Comparison of ENCODE assay signal across 2 cellular contexts in the genomic region with DNA sequence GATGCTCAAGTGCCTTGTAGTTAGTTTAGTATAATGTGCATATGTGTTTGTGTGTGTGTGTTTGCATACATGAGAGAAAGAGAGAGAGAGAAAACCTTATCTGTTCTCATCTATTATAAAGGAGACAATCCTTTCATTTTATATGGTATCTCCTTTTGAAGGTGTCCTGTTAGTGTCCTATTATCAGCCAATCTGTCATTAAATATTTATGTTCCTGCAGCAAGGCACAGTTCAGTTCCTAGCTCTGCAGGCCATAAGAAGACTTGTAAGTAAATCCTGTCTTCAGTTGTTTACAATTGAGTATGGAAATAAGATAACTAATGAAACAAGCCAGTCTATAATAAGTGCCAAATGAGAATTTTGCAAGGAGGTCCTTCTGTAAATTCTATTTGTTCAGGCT.
TF ChIP-seq lines count a peak whose summit lies in the region.

No MANE protein-coding gene starts in this region.

TF ChIP-seq in A549, 52 proteins besides CTCF, POLR2A, EP300 and RAD21:
- TF ChIP-seq RNF2 (IDR thresholded peaks at IDR 0.05; ENCODE audit: borderline replicate concordance, low read depth) (no peak), RARB (CRISPR knock-in tag; IDR thresholded peaks at IDR 0.05) (no peak), ZSCAN20 (CRISPR knock-in tag; IDR thresholded peaks at IDR 0.05) (no peak), RFX5 (IDR thresholded peaks at IDR 0.05) (no peak), HOXB13 (CRISPR knock-in tag; IDR thresholded peaks at IDR 0.05; ENCODE audit: low read depth) (no peak), PHF8 (IDR thresholded peaks at IDR 0.05; ENCODE audit: borderline replicate concordance, low read depth) (no peak)
- TF ChIP-seq, protein P1, sequence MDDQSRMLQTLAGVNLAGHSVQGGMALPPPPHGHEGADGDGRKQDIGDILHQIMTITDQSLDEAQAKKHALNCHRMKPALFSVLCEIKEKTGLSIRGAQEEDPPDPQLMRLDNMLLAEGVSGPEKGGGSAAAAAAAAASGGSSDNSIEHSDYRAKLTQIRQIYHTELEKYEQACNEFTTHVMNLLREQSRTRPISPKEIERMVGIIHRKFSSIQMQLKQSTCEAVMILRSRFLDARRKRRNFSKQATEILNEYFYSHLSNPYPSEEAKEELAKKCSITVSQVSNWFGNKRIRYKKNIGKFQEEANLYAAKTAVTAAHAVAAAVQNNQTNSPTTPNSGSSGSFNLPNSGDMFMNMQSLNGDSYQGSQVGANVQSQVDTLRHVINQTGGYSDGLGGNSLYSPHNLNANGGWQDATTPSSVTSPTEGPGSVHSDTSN (IDR thresholded peaks at IDR 0.05): no peak
- TF ChIP-seq, protein P2, sequence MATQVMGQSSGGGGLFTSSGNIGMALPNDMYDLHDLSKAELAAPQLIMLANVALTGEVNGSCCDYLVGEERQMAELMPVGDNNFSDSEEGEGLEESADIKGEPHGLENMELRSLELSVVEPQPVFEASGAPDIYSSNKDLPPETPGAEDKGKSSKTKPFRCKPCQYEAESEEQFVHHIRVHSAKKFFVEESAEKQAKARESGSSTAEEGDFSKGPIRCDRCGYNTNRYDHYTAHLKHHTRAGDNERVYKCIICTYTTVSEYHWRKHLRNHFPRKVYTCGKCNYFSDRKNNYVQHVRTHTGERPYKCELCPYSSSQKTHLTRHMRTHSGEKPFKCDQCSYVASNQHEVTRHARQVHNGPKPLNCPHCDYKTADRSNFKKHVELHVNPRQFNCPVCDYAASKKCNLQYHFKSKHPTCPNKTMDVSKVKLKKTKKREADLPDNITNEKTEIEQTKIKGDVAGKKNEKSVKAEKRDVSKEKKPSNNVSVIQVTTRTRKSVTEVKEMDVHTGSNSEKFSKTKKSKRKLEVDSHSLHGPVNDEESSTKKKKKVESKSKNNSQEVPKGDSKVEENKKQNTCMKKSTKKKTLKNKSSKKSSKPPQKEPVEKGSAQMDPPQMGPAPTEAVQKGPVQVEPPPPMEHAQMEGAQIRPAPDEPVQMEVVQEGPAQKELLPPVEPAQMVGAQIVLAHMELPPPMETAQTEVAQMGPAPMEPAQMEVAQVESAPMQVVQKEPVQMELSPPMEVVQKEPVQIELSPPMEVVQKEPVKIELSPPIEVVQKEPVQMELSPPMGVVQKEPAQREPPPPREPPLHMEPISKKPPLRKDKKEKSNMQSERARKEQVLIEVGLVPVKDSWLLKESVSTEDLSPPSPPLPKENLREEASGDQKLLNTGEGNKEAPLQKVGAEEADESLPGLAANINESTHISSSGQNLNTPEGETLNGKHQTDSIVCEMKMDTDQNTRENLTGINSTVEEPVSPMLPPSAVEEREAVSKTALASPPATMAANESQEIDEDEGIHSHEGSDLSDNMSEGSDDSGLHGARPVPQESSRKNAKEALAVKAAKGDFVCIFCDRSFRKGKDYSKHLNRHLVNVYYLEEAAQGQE (IDR thresholded peaks at IDR 0.05): no peak

TF ChIP-seq in IMR-90, 13 proteins besides CTCF, POLR2A, EP300 and RAD21:
- TF ChIP-seq, protein P3, sequence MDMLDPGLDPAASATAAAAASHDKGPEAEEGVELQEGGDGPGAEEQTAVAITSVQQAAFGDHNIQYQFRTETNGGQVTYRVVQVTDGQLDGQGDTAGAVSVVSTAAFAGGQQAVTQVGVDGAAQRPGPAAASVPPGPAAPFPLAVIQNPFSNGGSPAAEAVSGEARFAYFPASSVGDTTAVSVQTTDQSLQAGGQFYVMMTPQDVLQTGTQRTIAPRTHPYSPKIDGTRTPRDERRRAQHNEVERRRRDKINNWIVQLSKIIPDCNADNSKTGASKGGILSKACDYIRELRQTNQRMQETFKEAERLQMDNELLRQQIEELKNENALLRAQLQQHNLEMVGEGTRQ (IDR thresholded peaks at IDR 0.05; ENCODE audit: low read depth, low read length): no peak
- no peak for TF ChIP-seq RCOR1 (IDR thresholded peaks at IDR 0.05; ENCODE audit: insufficient replicate concordance, low read length)
- TF ChIP-seq MAZ (IDR thresholded peaks at IDR 0.05; ENCODE audit: borderline replicate concordance, low read depth, low read length): no peak
